Comparison of ENCODE assay signal across 31 cellular contexts in genomic region chr11:92046103-92046502, GRCh38.
A peak's percentile ranks its signal among the peaks of the same experiment; 100 is the strongest.
DNase-seq lines count a peak whose midpoint lies in the region; ATAC-seq, FAIRE-seq and TF ChIP-seq lines count a peak whose summit lies in the region.
"Had no signal": no experiment of that assay in that cellular context is flagged by ENCODE, and none has a peak within 500 bp of the region (broad histone marks: within the 10 kb centered on the region; RNA-seq: fewer than 3 reads in every experiment).

No MANE protein-coding gene starts in this region.

- H3K27ac ChIP-seq in K562 (ENCODE audit: extremely low read depth, low read depth, low read length) (no peak overlapping the region), small intestine (ENCODE audit: low read depth in 1 of 2, low read length in 1 of 2) (no peak overlapping the region)
- H3K27ac ChIP-seq: 22Rv1; A549; BLaER1; BLaER1 treated with 17β-estradiol and CSF1 and Interleukin-3, amounts not matched to agents 10 nM and 100 nM; C4-2B had no signal

- CTCF ChIA-PET in K562 (lab: Yijun Ruan, JAX; ENCODE audit: low intra/inter-chr PET ratio): no interaction called here

- in situ Hi-C loops in K562 (cut with MboI): no loop called here

- H2AFZ ChIP-seq in K562 (ENCODE audit: low read depth, low read length): no peak overlapping the region

- no peak overlapping the region for H3K4me2 ChIP-seq in K562 (ENCODE audit: insufficient read depth, low read length)
- H3K4me2 ChIP-seq: A549; BLaER1; BLaER1 treated with 17β-estradiol and CSF1 and Interleukin-3, amounts not matched to agents 10 nM and 100 nM had no signal

- no peaks in the 10 kb centered on the region for H3K79me2 ChIP-seq in K562 (ENCODE audit: control insufficient read depth, insufficient read depth, low read length)

- no peak for TF ChIP-seq CTCF in K562 (IDR thresholded peaks at IDR 0.05 in 2 of 3, conservative IDR thresholded peaks at IDR 0.05 in 1 of 3; ENCODE audit: insufficient read depth in 2 of 3, low read depth in 1 of 3, low read length in 3 of 3)

- TF ChIP-seq RAD21 in K562 (CRISPR knock-in tag; conservative IDR thresholded peaks at IDR 0.05 in 1 of 2, IDR thresholded peaks at IDR 0.05 in 1 of 2): no peak

- intact Hi-C loops in K562 (cut with micrococcal nuclease): no loop called here

- no peaks in the 10 kb centered on the region for H3K36me3 ChIP-seq in K562 (ENCODE audit: control insufficient read depth, insufficient read depth, low read length)
- no peaks in the 10 kb centered on the region for H3K36me3 ChIP-seq in small intestine (ENCODE audit: control insufficient read depth in 2 of 2, insufficient read depth in 2 of 2, low read length in 2 of 2)
- H3K36me3 ChIP-seq: BE2C; BLaER1; BLaER1 treated with 17β-estradiol and CSF1 and Interleukin-3, amounts not matched to agents 10 nM and 100 nM had no signal

- H3K4me1 ChIP-seq in K562 (replicated peaks in 1 of 2; ENCODE audit: control insufficient read depth in 2 of 2, insufficient read depth in 2 of 2, low read length in 2 of 2): no peaks in the 10 kb centered on the region
- no peaks in the 10 kb centered on the region for H3K4me1 ChIP-seq in small intestine (ENCODE audit: control insufficient read depth in 2 of 2, insufficient read depth in 1 of 2, low read depth in 1 of 2, low read length in 1 of 2)
- H3K4me1 ChIP-seq: A549, Caco-2 had no signal

- POLR2A ChIA-PET in K562 (lab: Yijun Ruan, JAX): no interaction called here

- H3K4me3 ChIP-seq in K562 (no peak overlapping the region), small intestine (ENCODE audit: low read depth in 1 of 2, low read length in 2 of 2) (no peak overlapping the region)
- H3K4me3 ChIP-seq: A549; BLaER1; BLaER1 treated with 17β-estradiol and CSF1 and Interleukin-3, amounts not matched to agents 10 nM and 100 nM had no signal

- H3K9me3 ChIP-seq in K562 (replicated peaks; ENCODE audit: control insufficient read depth, insufficient read depth, low read depth, low read length): no peaks in the 10 kb centered on the region
- no peaks in the 10 kb centered on the region for H3K9me3 ChIP-seq in small intestine (ENCODE audit: control insufficient read depth, low read depth)
- H3K9me3 ChIP-seq: A549; BE2C; BLaER1; BLaER1 treated with 17β-estradiol and CSF1 and Interleukin-3, amounts not matched to agents 10 nM and 100 nM had no signal

- no peak for FAIRE-seq in K562 (lab: Jason Lieb, UNC)
- FAIRE-seq in small intestine (lab: Jason Lieb, UNC): peak; percentile 23
- FAIRE-seq: A204.1, A549, D721Med had no signal

- H3K27me3 ChIP-seq in K562 (ENCODE audit: control insufficient read depth in 2 of 2, insufficient read depth in 2 of 2, low read length in 2 of 2) (no peaks in the 10 kb centered on the region), small intestine (ENCODE audit: control insufficient read depth in 2 of 2, insufficient read depth in 2 of 2, low read length in 2 of 2) (no peaks in the 10 kb centered on the region)
- H3K27me3 ChIP-seq: BE2C; BLaER1; BLaER1 treated with 17β-estradiol and CSF1 and Interleukin-3, amounts not matched to agents 10 nM and 100 nM had no signal

- no peak overlapping the region for H3K9ac ChIP-seq in K562 (ENCODE audit: insufficient read depth in 1 of 2, low read depth in 2 of 2, low read length in 2 of 2)
- H3K9ac ChIP-seq: BLaER1; BLaER1 treated with 17β-estradiol and CSF1 and Interleukin-3, amounts not matched to agents 10 nM and 100 nM had no signal

- ATAC-seq in K562: no peak
- no peak for ATAC-seq in GM18505 (IDR thresholded peaks at IDR 0.05; ENCODE audit: unreplicated experiment)
- ATAC-seq: A549; CD8-positive, alpha-beta T cell had no signal

- BruUV-seq in K562 (replicated peaks; lab: Mats Ljungman, UMichigan): no TSS peak

- H4K20me1 ChIP-seq in K562 (replicated peaks; ENCODE audit: control insufficient read depth, insufficient read depth, low read length): no peaks in the 10 kb centered on the region
- H4K20me1 ChIP-seq: BLaER1; BLaER1 treated with 17β-estradiol and CSF1 and Interleukin-3, amounts not matched to agents 10 nM and 100 nM had no signal

- TF ChIP-seq EP300 in K562 (IDR thresholded peaks at IDR 0.05; ENCODE audit: low read length): no peak

- DNase-seq in K562 (ENCODE audit: extremely low read depth in 1 of 4, low spot score in 3 of 4) (no peak), small intestine (no peak), cerebellar cortex (ENCODE audit: low spot score) (no peak)
- DNase-seq: 8988T; ACHN; AML-193; BE2C; C1 segment of cervical spinal cord; Caco-2; Calu3; CD4-positive, alpha-beta memory T cell; CD4-positive, alpha-beta T cell; CD4-positive, CD25-positive, alpha-beta regulatory T cell; CD8-positive, alpha-beta memory T cell; CD8-positive, alpha-beta T cell; COR-L47; DMS 273 treated with DMSO at 0.1 percent for 48 hours; DMS153; DMS53; DMS79; DMS79 treated with DMSO at 0.1 percent for 48 hours; DND-41; EL had no signal

- no peaks in the 10 kb centered on the region for H3K9me1 ChIP-seq in K562 (ENCODE audit: control insufficient read depth, insufficient read depth, low read length)

- TF ChIP-seq POLR2A in K562 (conservative IDR thresholded peaks at IDR 0.05): no peak
- no peak for TF ChIP-seq POLR2A in GM18505 (IDR thresholded peaks at IDR 0.05; ENCODE audit: borderline replicate concordance, extremely low read depth, insufficient read depth, insufficient read length)

TF ChIP-seq in K562, 482 proteins besides CTCF, POLR2A, EP300 and RAD21:
- TF ChIP-seq MXI1 (IDR thresholded peaks at IDR 0.05; ENCODE audit: low read depth, low read length) (no peak), DACH1 (IDR thresholded peaks at IDR 0.05; ENCODE audit: partially characterized antibody) (peak; percentile 91)
